Comparison of ENCODE assay signal across 16 cellular contexts in the genomic region with DNA sequence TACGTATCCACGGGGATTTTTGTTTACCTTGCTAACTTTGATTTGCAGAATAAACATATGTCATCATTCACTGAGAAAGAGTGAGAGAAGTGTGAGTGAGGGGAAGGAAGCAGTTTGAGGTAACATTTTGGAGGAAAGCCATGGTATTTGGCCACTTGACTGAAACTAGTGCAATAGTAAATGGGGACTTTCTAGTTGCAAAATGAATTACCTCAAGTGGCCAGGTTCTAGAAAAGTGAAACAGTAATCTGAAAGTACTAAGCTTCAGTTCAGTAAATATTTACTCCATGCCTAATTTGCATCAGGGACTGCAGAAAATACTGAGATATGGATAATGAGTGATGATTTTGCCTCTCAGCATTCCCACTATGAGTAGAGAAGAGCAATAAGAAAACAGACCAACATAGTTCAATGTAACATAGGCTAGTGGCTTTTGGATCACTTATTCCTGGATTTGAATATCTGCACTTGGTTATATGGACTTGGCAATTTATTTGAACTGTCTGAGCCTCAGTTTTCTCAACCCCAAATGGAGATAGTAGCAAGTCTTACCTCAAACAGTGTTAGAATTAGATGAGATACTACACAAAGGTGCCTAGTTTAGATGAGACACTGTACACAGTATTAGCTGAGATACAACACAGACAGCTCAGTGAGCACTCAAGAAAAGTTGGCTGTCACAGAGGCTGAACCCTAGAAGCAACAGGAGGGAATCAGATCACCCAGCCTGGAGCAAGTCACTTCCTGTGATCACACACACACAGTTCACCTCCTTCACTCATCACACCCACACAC.
DNase-seq lines count a peak whose midpoint lies in the region; ATAC-seq, FAIRE-seq and TF ChIP-seq lines count a peak whose summit lies in the region.
"Had no signal": no experiment of that assay in that cellular context is flagged by ENCODE, and none has a peak within 500 bp of the region (broad histone marks: within the 10 kb centered on the region; RNA-seq: fewer than 3 reads in every experiment).

No MANE protein-coding gene starts in this region.

- intact Hi-C loops in ovary (cut with DNase I) = no loop called here

- no peaks in the 10 kb centered on the region for H3K27me3 ChIP-seq in ovary
- H3K27me3 ChIP-seq: thyroid gland had no signal

- ATAC-seq in GM19397 (IDR thresholded peaks at IDR 0.05; ENCODE audit: unreplicated experiment) = peak; percentile 87
- ATAC-seq in HG02840 (IDR thresholded peaks at IDR 0.05; ENCODE audit: low FRiP score, unreplicated experiment) = peak; percentile 95
- ATAC-seq in HG03558 (IDR thresholded peaks at IDR 0.05; ENCODE audit: extremely low read depth, unreplicated experiment) = peak; percentile 76
- ATAC-seq in HG02938 (IDR thresholded peaks at IDR 0.05; ENCODE audit: unreplicated experiment) = no peak
- ATAC-seq: natural killer cell treated with Interleukin-12 subunit alpha and Interleukin-12 subunit beta and Interleukin-15 and Interleukin-18, amount 100 ng/mL, for 72 hours; T-cell had no signal

- no peaks in the 10 kb centered on the region for H3K36me3 ChIP-seq in ovary
- H3K36me3 ChIP-seq: thyroid gland had no signal

- no peaks in the 10 kb centered on the region for H3K4me1 ChIP-seq in ovary (ENCODE audit: insufficient read depth)
- H3K4me1 ChIP-seq: thyroid gland had no signal

- WGBS in ovary, 3 donors = 42 to 75% (median 73%) methylated on average over 2 of the region's 2 CpGs

- TF ChIP-seq POLR2A in ovary (IDR thresholded peaks at IDR 0.05) = no peak
- no peak for TF ChIP-seq POLR2A in GM12892 (IDR thresholded peaks at IDR 0.05; ENCODE audit: low read depth, low read length)

- no peak for FAIRE-seq in GM12892 (lab: Jason Lieb, UNC)
- FAIRE-seq: H1 had no signal

- no peak overlapping the region for H3K27ac ChIP-seq in ovary
- no peak overlapping the region for H3K27ac ChIP-seq in substantia nigra (ENCODE audit: low read depth, low read length, poor library complexity, severe bottlenecking)
- H3K27ac ChIP-seq: thyroid gland had no signal

- TF ChIP-seq EP300 in ovary (IDR thresholded peaks at IDR 0.05) = no peak

- peak; percentile 31 for DNase-seq in GM12864 (ENCODE audit: low read depth)
- no peak for DNase-seq in ovary
- no peak for DNase-seq in substantia nigra (lab: John Stamatoyannopoulos, UW)
- no peak for DNase-seq in GM12892 (ENCODE audit: insufficient read length)
- DNase-seq: activated CD4-positive, alpha-beta T cell treated with anti-CD3 and anti-CD28 coated beads, Interleukin-2, amount 10 ng/mL, durations not matched to agents 7 days and 5 days; activated effector memory CD4-positive, alpha-beta T cell treated with Interleukin-2 at 50 U/mL for 16 hours; head of caudate nucleus; NCI-H1930; T-cell; thyroid gland had no signal

- TF ChIP-seq CTCF in GM12864 (IDR thresholded peaks at IDR 0.05; ENCODE audit: low read depth, low read length, missing control alignments) (no peak), ovary (IDR thresholded peaks at IDR 0.05) (no peak)

- no peaks in the 10 kb centered on the region for H3K9me3 ChIP-seq in ovary
- H3K9me3 ChIP-seq: thyroid gland had no signal

- H3K4me3 ChIP-seq in GM12864 (ENCODE audit: low read depth, low read length) (no peak overlapping the region), ovary (no peak overlapping the region)
- H3K4me3 ChIP-seq: thyroid gland had no signal
